In the genomic region with DNA sequence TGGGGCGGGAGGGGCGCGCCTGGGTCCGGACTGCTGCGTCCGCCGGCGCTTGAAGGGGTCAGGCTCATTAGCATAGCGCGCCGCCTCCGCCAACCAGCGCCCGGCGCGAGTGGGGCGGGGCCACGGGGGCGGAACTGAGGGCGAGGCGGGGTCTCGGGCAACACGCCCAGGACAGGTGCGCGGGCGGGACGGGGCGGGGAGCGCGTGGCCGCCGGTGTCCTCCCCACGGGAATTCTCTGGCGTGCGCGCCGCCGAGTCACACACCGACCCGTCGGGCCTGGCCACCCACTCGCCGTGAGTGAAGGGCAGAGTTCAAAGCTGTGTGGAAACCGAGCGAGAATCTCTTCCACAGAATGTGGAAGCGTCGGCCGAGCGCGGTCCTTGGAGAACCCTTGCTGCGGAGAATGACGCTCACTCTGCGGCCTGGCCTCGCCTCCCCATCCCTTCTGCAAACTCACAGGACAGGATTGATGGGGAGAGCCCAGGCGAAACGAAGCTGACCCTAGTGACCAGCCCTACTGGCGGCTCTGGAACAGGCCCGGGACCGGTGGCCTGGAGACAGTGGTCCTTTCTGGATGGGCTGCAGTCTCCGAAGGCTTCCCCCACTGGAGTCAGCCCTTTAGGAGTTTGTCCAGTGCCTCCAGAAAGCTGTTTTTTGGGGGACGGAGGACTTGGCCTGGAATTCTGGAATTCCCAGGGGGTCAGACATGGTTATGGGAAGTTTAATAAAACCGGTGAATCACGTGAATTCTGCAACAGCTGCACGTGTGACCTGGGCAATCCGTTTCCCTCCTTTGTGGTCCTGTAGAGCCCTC, we compare ENCODE assay signal across 1 cellular context.
A peak's percentile ranks its signal among the peaks of the same experiment; 100 is the strongest.
TF ChIP-seq lines count a peak whose summit lies in the region.

Gene SNAI3, minus strand, starts transcription at position 69 of the 815 bp plus-strand sequence. CDS start 101 bp downstream, outside the sequence.

TF ChIP-seq in HEK293, 187 proteins besides CTCF, POLR2A, EP300 and RAD21 (continued from another document and continues in another):
- TF ChIP-seq PRDM10 (tag by site-specific recombination; IDR thresholded peaks at IDR 0.05): 0 out of 2 replicates have a peak, but pooled peaks have one; percentile 1
- peak; percentile 65 for TF ChIP-seq EGR2 (tag by site-specific recombination; IDR thresholded peaks at IDR 0.05; ENCODE audit: low read depth)
- TF ChIP-seq ZNF560 (tag by site-specific recombination; IDR thresholded peaks at IDR 0.05; ENCODE audit: borderline replicate concordance): no peak
- TF ChIP-seq HOXC10 (CRISPR knock-in tag; IDR thresholded peaks at IDR 0.05): no peak
- TF ChIP-seq, protein P1, sequence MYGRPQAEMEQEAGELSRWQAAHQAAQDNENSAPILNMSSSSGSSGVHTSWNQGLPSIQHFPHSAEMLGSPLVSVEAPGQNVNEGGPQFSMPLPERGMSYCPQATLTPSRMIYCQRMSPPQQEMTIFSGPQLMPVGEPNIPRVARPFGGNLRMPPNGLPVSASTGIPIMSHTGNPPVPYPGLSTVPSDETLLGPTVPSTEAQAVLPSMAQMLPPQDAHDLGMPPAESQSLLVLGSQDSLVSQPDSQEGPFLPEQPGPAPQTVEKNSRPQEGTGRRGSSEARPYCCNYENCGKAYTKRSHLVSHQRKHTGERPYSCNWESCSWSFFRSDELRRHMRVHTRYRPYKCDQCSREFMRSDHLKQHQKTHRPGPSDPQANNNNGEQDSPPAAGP (tag by site-specific recombination; IDR thresholded peaks at IDR 0.05): peak; percentile 57
- no peak for TF ChIP-seq ZNF521 (tag by site-specific recombination; IDR thresholded peaks at IDR 0.05)
- 0 out of 2 replicates have a peak, but pooled peaks have one; percentile 5 for TF ChIP-seq IKZF3 (tag by site-specific recombination; IDR thresholded peaks at IDR 0.05)
- no peak for TF ChIP-seq ZBTB11 (tag by site-specific recombination; conservative IDR thresholded peaks at IDR 0.05; ENCODE audit: low read depth)
- TF ChIP-seq BCL11A (tag by site-specific recombination; IDR thresholded peaks at IDR 0.05; ENCODE audit: low read depth): no peak
- TF ChIP-seq PRDM1 (tag by site-specific recombination; IDR thresholded peaks at IDR 0.05): no peak
- TF ChIP-seq, protein P2, sequence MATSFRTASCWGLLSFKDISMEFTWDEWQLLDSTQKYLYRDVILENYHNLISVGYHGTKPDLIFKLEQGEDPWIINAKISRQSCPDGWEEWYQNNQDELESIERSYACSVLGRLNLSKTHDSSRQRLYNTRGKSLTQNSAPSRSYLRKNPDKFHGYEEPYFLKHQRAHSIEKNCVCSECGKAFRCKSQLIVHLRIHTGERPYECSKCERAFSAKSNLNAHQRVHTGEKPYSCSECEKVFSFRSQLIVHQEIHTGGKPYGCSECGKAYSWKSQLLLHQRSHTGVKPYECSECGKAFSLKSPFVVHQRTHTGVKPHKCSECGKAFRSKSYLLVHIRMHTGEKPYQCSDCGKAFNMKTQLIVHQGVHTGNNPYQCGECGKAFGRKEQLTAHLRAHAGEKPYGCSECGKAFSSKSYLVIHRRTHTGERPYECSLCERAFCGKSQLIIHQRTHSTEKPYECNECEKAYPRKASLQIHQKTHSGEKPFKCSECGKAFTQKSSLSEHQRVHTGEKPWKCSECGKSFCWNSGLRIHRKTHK (tag by site-specific recombination; IDR thresholded peaks at IDR 0.05): no peak
- TF ChIP-seq, protein P3, sequence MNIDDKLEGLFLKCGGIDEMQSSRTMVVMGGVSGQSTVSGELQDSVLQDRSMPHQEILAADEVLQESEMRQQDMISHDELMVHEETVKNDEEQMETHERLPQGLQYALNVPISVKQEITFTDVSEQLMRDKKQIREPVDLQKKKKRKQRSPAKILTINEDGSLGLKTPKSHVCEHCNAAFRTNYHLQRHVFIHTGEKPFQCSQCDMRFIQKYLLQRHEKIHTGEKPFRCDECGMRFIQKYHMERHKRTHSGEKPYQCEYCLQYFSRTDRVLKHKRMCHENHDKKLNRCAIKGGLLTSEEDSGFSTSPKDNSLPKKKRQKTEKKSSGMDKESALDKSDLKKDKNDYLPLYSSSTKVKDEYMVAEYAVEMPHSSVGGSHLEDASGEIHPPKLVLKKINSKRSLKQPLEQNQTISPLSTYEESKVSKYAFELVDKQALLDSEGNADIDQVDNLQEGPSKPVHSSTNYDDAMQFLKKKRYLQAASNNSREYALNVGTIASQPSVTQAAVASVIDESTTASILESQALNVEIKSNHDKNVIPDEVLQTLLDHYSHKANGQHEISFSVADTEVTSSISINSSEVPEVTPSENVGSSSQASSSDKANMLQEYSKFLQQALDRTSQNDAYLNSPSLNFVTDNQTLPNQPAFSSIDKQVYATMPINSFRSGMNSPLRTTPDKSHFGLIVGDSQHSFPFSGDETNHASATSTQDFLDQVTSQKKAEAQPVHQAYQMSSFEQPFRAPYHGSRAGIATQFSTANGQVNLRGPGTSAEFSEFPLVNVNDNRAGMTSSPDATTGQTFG (tag by site-specific recombination; IDR thresholded peaks at IDR 0.05; ENCODE audit: borderline replicate concordance): no peak
- no peak for TF ChIP-seq ZNF350 (tag by site-specific recombination; IDR thresholded peaks at IDR 0.05)
- TF ChIP-seq ZNF830 (tag by site-specific recombination; IDR thresholded peaks at IDR 0.05; ENCODE audit: low read depth): no peak
- no peak for TF ChIP-seq MZF1 (tag by site-specific recombination; IDR thresholded peaks at IDR 0.05; ENCODE audit: borderline replicate concordance)
- peak; percentile 75 for TF ChIP-seq KLF9 (tag by site-specific recombination; IDR thresholded peaks at IDR 0.05; ENCODE audit: low read depth)
- no peak for TF ChIP-seq HOXD13 (CRISPR knock-in tag; IDR thresholded peaks at IDR 0.05; ENCODE audit: borderline replicate concordance)
- TF ChIP-seq ZSCAN23 (tag by site-specific recombination; IDR thresholded peaks at IDR 0.05): no peak
- peak; percentile 1; the same call in 1 of the 2 replicates for TF ChIP-seq GLIS2 (tag by site-specific recombination; IDR thresholded peaks at IDR 0.05)
- no peak for TF ChIP-seq ZBTB48 (tag by site-specific recombination; IDR thresholded peaks at IDR 0.05)
- TF ChIP-seq ZNF600 (tag by site-specific recombination; IDR thresholded peaks at IDR 0.05): 0 out of 2 replicates have a peak, but pooled peaks have one; percentile 11
- peak; percentile 9; the same call in 1 of the 2 replicates for TF ChIP-seq ZBTB20 (tag by site-specific recombination; IDR thresholded peaks at IDR 0.05)
- no peak for TF ChIP-seq ZNF768 (tag by site-specific recombination; IDR thresholded peaks at IDR 0.05)
- TF ChIP-seq ZNF791 (tag by site-specific recombination; IDR thresholded peaks at IDR 0.05): no peak
- TF ChIP-seq SP3 (tag by site-specific recombination; IDR thresholded peaks at IDR 0.05): peak; percentile 63; the same call in 1 of the 2 replicates
- TF ChIP-seq, protein P4, sequence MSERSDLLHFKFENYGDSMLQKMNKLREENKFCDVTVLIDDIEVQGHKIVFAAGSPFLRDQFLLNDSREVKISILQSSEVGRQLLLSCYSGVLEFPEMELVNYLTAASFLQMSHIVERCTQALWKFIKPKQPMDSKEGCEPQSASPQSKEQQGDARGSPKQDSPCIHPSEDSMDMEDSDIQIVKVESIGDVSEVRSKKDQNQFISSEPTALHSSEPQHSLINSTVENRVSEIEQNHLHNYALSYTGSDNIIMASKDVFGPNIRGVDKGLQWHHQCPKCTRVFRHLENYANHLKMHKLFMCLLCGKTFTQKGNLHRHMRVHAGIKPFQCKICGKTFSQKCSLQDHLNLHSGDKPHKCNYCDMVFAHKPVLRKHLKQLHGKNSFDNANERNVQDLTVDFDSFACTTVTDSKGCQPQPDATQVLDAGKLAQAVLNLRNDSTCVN (tag by site-specific recombination; optimal IDR thresholded peaks at IDR 0.05): peak; percentile 87
- no peak for TF ChIP-seq ZNF366 (tag by site-specific recombination; conservative IDR thresholded peaks at IDR 0.05)
- no peak for TF ChIP-seq BCL6B (tag by site-specific recombination; IDR thresholded peaks at IDR 0.05)
- no peak for TF ChIP-seq PBX3 (CRISPR knock-in tag; IDR thresholded peaks at IDR 0.05)
- no peak for TF ChIP-seq OSR2 (tag by site-specific recombination; IDR thresholded peaks at IDR 0.05)
- TF ChIP-seq ZNF514 (tag by site-specific recombination; IDR thresholded peaks at IDR 0.05): no peak
- TF ChIP-seq, protein P5, sequence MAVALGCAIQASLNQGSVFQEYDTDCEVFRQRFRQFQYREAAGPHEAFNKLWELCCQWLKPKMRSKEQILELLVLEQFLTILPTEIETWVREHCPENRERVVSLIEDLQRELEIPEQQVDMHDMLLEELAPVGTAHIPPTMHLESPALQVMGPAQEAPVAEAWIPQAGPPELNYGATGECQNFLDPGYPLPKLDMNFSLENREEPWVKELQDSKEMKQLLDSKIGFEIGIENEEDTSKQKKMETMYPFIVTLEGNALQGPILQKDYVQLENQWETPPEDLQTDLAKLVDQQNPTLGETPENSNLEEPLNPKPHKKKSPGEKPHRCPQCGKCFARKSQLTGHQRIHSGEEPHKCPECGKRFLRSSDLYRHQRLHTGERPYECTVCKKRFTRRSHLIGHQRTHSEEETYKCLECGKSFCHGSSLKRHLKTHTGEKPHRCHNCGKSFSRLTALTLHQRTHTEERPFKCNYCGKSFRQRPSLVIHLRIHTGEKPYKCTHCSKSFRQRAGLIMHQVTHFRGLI (tag by site-specific recombination; IDR thresholded peaks at IDR 0.05): no peak
- TF ChIP-seq ZBTB17 (tag by site-specific recombination; IDR thresholded peaks at IDR 0.05): peak; percentile 61
- TF ChIP-seq ZBTB8A (tag by site-specific recombination; IDR thresholded peaks at IDR 0.05): no peak; the same call in 1 of the 2 replicates
- TF ChIP-seq ZNF223 (tag by site-specific recombination; IDR thresholded peaks at IDR 0.05): no peak
- TF ChIP-seq KLF7 (tag by site-specific recombination; IDR thresholded peaks at IDR 0.05; ENCODE audit: borderline replicate concordance): no peak
- peak; percentile 76; the same call in 1 of the 2 replicates for TF ChIP-seq KLF10 (tag by site-specific recombination; IDR thresholded peaks at IDR 0.05)
